1 cellular context compared by ENCODE assay signal in the genomic region with DNA sequence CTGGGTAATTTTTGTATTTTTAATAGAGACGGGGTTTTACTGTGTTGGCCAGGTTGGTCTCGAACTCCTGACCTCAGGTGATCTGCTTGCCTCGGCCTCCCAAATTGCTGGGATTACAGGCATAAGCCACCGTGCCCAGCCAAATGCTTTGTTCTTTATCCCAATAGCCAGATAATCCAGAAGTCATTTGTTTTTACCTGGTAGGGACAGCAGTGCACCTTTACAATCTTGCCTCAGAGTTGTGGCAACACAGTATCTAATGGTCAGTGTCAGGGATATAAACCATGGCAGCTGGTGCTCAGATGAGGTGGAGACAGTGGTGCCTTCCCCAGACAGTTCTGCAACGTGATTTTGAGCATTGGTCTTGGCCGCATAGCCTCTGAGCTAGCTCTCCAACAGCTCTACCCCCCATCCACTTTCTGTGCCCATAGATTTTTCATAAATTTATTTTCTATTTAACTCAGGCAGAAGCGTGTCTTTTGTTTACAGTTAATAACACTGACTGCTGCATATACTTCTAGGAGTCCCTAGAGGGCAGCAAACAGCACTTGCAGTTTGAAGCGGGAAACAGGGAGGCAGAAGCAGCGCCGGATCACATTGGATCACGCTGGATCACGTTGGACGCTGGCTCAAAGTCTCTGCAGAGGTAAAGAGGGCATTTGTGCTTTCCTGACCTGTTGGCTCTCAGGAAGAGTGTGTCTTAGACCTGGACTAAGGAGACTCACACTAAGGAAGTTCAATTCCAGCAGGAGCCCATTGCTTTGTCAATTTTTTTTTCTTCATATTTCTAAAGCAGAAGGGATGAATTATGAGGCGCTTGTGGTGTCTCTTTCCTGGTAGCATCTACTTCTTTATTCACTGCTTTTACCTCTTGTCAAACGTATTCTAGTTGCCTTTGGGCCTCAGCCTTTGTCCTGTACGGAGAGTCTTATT.
TF ChIP-seq lines count a peak whose summit lies in the region.

No MANE protein-coding gene starts in this region.

TF ChIP-seq in HepG2, 621 proteins besides CTCF, POLR2A, EP300 and RAD21 (continues in another document):
- TF ChIP-seq ZNF619 (CRISPR knock-in tag; IDR thresholded peaks at IDR 0.05) (no peak), HES4 (CRISPR knock-in tag; IDR thresholded peaks at IDR 0.05; ENCODE audit: borderline replicate concordance) (peak; percentile 71; the same call in 1 of the 2 replicates), ZNF614 (CRISPR knock-in tag; IDR thresholded peaks at IDR 0.05; ENCODE audit: borderline replicate concordance) (peak; percentile 59; the same call in 1 of the 2 replicates), HCFC1 (IDR thresholded peaks at IDR 0.05; ENCODE audit: low read depth, low read length) (no peak), ZNF317 (CRISPR knock-in tag; IDR thresholded peaks at IDR 0.05) (0 out of 2 replicates have a peak, but pooled peaks have one; percentile 28), SOX6 (IDR thresholded peaks at IDR 0.05) (no peak), SOX6 (CRISPR knock-in tag; IDR thresholded peaks at IDR 0.05) (0 out of 2 replicates have a peak, but pooled peaks have one; percentile 13), MLLT10 (CRISPR knock-in tag; IDR thresholded peaks at IDR 0.05) (no peak), FOXA3 (CRISPR knock-in tag; IDR thresholded peaks at IDR 0.05) (peak; percentile 40), ZMAT3 (CRISPR knock-in tag; conservative IDR thresholded peaks at IDR 0.05) (0 out of 2 replicates have a peak, but pooled peaks have one; percentile 28), ZNF510 (CRISPR knock-in tag; IDR thresholded peaks at IDR 0.05; ENCODE audit: low read depth) (no peak), FLYWCH1 (CRISPR knock-in tag; IDR thresholded peaks at IDR 0.05) (no peak), ZNF737 (CRISPR knock-in tag; IDR thresholded peaks at IDR 0.05; ENCODE audit: borderline replicate concordance) (no peak), ZFP41 (CRISPR knock-in tag; IDR thresholded peaks at IDR 0.05; ENCODE audit: borderline replicate concordance) (no peak), STAG1 (CRISPR knock-in tag; IDR thresholded peaks at IDR 0.05) (peak; percentile 64), ZFP62 (CRISPR knock-in tag; IDR thresholded peaks at IDR 0.05) (no peak), NFYC (CRISPR knock-in tag; IDR thresholded peaks at IDR 0.05) (peak; percentile 40; the same call in 1 of the 2 replicates), ZFY (CRISPR knock-in tag; IDR thresholded peaks at IDR 0.05) (no peak), ELF3 (CRISPR knock-in tag; IDR thresholded peaks at IDR 0.05) (peak; percentile 43; the same call in 1 of the 2 replicates), TBX2 (CRISPR knock-in tag; IDR thresholded peaks at IDR 0.05; ENCODE audit: borderline replicate concordance) (peak; percentile 41; the same call in 1 of the 2 replicates), ARNTL (CRISPR knock-in tag; IDR thresholded peaks at IDR 0.05) (0 out of 2 replicates have a peak, but pooled peaks have one; percentile 26), SMARCC2 (IDR thresholded peaks at IDR 0.05) (no peak), FOXP1 (IDR thresholded peaks at IDR 0.05) (no peak), FOXP1 (CRISPR knock-in tag; IDR thresholded peaks at IDR 0.05) (peak; percentile 29; the same call in 1 of the 2 replicates)
- TF ChIP-seq, protein P1, sequence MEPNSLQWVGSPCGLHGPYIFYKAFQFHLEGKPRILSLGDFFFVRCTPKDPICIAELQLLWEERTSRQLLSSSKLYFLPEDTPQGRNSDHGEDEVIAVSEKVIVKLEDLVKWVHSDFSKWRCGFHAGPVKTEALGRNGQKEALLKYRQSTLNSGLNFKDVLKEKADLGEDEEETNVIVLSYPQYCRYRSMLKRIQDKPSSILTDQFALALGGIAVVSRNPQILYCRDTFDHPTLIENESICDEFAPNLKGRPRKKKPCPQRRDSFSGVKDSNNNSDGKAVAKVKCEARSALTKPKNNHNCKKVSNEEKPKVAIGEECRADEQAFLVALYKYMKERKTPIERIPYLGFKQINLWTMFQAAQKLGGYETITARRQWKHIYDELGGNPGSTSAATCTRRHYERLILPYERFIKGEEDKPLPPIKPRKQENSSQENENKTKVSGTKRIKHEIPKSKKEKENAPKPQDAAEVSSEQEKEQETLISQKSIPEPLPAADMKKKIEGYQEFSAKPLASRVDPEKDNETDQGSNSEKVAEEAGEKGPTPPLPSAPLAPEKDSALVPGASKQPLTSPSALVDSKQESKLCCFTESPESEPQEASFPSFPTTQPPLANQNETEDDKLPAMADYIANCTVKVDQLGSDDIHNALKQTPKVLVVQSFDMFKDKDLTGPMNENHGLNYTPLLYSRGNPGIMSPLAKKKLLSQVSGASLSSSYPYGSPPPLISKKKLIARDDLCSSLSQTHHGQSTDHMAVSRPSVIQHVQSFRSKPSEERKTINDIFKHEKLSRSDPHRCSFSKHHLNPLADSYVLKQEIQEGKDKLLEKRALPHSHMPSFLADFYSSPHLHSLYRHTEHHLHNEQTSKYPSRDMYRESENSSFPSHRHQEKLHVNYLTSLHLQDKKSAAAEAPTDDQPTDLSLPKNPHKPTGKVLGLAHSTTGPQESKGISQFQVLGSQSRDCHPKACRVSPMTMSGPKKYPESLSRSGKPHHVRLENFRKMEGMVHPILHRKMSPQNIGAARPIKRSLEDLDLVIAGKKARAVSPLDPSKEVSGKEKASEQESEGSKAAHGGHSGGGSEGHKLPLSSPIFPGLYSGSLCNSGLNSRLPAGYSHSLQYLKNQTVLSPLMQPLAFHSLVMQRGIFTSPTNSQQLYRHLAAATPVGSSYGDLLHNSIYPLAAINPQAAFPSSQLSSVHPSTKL (CRISPR knock-in tag; IDR thresholded peaks at IDR 0.05): no peak
- TF ChIP-seq, protein P2, sequence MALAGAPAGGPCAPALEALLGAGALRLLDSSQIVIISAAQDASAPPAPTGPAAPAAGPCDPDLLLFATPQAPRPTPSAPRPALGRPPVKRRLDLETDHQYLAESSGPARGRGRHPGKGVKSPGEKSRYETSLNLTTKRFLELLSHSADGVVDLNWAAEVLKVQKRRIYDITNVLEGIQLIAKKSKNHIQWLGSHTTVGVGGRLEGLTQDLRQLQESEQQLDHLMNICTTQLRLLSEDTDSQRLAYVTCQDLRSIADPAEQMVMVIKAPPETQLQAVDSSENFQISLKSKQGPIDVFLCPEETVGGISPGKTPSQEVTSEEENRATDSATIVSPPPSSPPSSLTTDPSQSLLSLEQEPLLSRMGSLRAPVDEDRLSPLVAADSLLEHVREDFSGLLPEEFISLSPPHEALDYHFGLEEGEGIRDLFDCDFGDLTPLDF (CRISPR knock-in tag; IDR thresholded peaks at IDR 0.05): peak; percentile 72; the same call in 1 of the 2 replicates
- TF ChIP-seq, protein P3, sequence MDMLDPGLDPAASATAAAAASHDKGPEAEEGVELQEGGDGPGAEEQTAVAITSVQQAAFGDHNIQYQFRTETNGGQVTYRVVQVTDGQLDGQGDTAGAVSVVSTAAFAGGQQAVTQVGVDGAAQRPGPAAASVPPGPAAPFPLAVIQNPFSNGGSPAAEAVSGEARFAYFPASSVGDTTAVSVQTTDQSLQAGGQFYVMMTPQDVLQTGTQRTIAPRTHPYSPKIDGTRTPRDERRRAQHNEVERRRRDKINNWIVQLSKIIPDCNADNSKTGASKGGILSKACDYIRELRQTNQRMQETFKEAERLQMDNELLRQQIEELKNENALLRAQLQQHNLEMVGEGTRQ (IDR thresholded peaks at IDR 0.05; ENCODE audit: low read depth, low read length): 0 out of 2 replicates have a peak, but pooled peaks have one; percentile 21
- TF ChIP-seq, protein P3 (CRISPR knock-in tag; IDR thresholded peaks at IDR 0.05; ENCODE audit: borderline replicate concordance): 0 out of 2 replicates have a peak, but pooled peaks have one; percentile 14
- TF ChIP-seq, protein P4, sequence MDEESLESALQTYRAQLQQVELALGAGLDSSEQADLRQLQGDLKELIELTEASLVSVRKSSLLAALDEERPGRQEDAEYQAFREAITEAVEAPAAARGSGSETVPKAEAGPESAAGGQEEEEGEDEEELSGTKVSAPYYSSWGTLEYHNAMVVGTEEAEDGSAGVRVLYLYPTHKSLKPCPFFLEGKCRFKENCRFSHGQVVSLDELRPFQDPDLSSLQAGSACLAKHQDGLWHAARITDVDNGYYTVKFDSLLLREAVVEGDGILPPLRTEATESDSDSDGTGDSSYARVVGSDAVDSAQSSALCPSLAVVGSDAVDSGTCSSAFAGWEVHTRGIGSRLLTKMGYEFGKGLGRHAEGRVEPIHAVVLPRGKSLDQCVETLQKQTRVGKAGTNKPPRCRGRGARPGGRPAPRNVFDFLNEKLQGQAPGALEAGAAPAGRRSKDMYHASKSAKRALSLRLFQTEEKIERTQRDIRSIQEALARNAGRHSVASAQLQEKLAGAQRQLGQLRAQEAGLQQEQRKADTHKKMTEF (CRISPR knock-in tag; IDR thresholded peaks at IDR 0.05): 0 out of 2 replicates have a peak, but pooled peaks have one; percentile 14
- TF ChIP-seq, protein P5, sequence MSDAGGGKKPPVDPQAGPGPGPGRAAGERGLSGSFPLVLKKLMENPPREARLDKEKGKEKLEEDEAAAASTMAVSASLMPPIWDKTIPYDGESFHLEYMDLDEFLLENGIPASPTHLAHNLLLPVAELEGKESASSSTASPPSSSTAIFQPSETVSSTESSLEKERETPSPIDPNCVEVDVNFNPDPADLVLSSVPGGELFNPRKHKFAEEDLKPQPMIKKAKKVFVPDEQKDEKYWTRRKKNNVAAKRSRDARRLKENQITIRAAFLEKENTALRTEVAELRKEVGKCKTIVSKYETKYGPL (CRISPR knock-in tag; IDR thresholded peaks at IDR 0.05): no peak
- TF ChIP-seq, protein P6, sequence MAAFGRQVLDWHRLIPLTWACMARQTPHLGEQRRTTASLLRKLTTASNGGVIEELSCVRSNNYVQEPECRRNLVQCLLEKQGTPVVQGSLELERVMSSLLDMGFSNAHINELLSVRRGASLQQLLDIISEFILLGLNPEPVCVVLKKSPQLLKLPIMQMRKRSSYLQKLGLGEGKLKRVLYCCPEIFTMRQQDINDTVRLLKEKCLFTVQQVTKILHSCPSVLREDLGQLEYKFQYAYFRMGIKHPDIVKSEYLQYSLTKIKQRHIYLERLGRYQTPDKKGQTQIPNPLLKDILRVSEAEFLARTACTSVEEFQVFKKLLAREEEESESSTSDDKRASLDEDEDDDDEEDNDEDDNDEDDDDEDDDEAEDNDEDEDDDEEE (CRISPR knock-in tag; IDR thresholded peaks at IDR 0.05): 0 out of 2 replicates have a peak, but pooled peaks have one; percentile 51
- TF ChIP-seq, protein P7, sequence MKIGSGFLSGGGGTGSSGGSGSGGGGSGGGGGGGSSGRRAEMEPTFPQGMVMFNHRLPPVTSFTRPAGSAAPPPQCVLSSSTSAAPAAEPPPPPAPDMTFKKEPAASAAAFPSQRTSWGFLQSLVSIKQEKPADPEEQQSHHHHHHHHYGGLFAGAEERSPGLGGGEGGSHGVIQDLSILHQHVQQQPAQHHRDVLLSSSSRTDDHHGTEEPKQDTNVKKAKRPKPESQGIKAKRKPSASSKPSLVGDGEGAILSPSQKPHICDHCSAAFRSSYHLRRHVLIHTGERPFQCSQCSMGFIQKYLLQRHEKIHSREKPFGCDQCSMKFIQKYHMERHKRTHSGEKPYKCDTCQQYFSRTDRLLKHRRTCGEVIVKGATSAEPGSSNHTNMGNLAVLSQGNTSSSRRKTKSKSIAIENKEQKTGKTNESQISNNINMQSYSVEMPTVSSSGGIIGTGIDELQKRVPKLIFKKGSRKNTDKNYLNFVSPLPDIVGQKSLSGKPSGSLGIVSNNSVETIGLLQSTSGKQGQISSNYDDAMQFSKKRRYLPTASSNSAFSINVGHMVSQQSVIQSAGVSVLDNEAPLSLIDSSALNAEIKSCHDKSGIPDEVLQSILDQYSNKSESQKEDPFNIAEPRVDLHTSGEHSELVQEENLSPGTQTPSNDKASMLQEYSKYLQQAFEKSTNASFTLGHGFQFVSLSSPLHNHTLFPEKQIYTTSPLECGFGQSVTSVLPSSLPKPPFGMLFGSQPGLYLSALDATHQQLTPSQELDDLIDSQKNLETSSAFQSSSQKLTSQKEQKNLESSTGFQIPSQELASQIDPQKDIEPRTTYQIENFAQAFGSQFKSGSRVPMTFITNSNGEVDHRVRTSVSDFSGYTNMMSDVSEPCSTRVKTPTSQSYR (CRISPR knock-in tag; IDR thresholded peaks at IDR 0.05; ENCODE audit: borderline replicate concordance): no peak
- TF ChIP-seq, protein P8, sequence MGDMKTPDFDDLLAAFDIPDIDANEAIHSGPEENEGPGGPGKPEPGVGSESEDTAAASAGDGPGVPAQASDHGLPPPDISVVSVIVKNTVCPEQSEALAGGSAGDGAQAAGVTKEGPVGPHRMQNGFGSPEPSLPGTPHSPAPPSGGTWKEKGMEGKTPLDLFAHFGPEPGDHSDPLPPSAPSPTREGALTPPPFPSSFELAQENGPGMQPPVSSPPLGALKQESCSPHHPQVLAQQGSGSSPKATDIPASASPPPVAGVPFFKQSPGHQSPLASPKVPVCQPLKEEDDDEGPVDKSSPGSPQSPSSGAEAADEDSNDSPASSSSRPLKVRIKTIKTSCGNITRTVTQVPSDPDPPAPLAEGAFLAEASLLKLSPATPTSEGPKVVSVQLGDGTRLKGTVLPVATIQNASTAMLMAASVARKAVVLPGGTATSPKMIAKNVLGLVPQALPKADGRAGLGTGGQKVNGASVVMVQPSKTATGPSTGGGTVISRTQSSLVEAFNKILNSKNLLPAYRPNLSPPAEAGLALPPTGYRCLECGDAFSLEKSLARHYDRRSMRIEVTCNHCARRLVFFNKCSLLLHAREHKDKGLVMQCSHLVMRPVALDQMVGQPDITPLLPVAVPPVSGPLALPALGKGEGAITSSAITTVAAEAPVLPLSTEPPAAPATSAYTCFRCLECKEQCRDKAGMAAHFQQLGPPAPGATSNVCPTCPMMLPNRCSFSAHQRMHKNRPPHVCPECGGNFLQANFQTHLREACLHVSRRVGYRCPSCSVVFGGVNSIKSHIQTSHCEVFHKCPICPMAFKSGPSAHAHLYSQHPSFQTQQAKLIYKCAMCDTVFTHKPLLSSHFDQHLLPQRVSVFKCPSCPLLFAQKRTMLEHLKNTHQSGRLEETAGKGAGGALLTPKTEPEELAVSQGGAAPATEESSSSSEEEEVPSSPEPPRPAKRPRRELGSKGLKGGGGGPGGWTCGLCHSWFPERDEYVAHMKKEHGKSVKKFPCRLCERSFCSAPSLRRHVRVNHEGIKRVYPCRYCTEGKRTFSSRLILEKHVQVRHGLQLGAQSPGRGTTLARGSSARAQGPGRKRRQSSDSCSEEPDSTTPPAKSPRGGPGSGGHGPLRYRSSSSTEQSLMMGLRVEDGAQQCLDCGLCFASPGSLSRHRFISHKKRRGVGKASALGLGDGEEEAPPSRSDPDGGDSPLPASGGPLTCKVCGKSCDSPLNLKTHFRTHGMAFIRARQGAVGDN (CRISPR knock-in tag; IDR thresholded peaks at IDR 0.05): peak; percentile 17; the same call in 1 of the 2 replicates
- TF ChIP-seq, protein P9, sequence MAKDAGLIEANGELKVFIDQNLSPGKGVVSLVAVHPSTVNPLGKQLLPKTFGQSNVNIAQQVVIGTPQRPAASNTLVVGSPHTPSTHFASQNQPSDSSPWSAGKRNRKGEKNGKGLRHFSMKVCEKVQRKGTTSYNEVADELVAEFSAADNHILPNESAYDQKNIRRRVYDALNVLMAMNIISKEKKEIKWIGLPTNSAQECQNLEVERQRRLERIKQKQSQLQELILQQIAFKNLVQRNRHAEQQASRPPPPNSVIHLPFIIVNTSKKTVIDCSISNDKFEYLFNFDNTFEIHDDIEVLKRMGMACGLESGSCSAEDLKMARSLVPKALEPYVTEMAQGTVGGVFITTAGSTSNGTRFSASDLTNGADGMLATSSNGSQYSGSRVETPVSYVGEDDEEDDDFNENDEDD (CRISPR knock-in tag; IDR thresholded peaks at IDR 0.05; ENCODE audit: borderline replicate concordance): peak; percentile 98
